ENCODE assay signal across 8 cellular contexts in the genomic region with DNA sequence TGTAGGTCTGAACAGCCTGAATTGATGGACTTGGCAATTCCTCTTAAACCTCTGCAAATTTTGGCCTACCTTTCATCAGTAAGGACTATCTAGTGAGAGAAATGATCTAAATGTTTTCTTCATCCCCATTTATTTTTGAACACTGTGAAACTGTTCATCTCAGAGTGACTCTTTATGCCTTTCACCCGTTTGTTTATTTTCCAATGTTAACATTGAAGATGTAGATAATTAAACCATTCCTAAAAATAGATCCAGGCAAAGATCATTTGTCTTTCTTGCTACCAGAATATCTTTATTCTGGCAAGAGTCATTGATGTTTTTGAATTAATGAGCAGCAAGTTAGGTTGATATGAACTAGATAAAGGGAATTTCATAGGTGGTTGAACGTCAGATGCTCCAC. TPM values are rescaled to one million over a fixed set of nuclear protein-coding genes. Genes with fewer than 3 reads are reported as not detected.
DNase-seq lines count a peak whose midpoint lies in the region; ATAC-seq and TF ChIP-seq lines count a peak whose summit lies in the region.

No MANE protein-coding gene starts in this region.

- no peaks in the 10 kb centered on the region for H3K9me3 ChIP-seq in CD4-positive, alpha-beta T cell (ENCODE audit: control insufficient read depth, low read length)
- no peaks in the 10 kb centered on the region for H3K9me3 ChIP-seq in PC-3 (ENCODE audit: low read length)
- H3K9me3 ChIP-seq in ovary: no peaks in the 10 kb centered on the region

- H3K27ac Mint-ChIP-seq in CD4-positive, alpha-beta T cell: no peak overlapping the region
- no peak overlapping the region for H3K27ac Mint-ChIP-seq in endothelial cell (ENCODE audit: unreplicated experiment)

- WGBS in ovary, 3 donors: 55 to 61% (median 57%) methylated on average over 2 of the region's 2 CpGs

- H3K9me2 ChIP-seq in PC-3 (replicated peaks; ENCODE audit: low read length): no peaks in the 10 kb centered on the region

- H3K4me1 ChIP-seq in PC-3 (ENCODE audit: insufficient read depth, low read length) (peaks cover 59% of the 10 kb centered on the region), ovary (ENCODE audit: insufficient read depth) (peaks cover 3% of the 10 kb centered on the region)

- H3K9ac ChIP-seq in PC-3 (ENCODE audit: low read length): peak overlapping the region; percentile 18

- no TSS peak for BruUV-seq in PC-3 (replicated peaks; lab: Mats Ljungman, UMichigan)

- peaks cover 79% of the 10 kb centered on the region for H3K79me2 ChIP-seq in PC-3 (ENCODE audit: low read length)

- H3K27me3 ChIP-seq in CD4-positive, alpha-beta T cell (ENCODE audit: control insufficient read depth, insufficient read depth, low read length): no peaks in the 10 kb centered on the region
- no peaks in the 10 kb centered on the region for H3K27me3 ChIP-seq in PC-3 (ENCODE audit: low read length)
- no peaks in the 10 kb centered on the region for H3K27me3 ChIP-seq in ovary

- H3K4me2 ChIP-seq in PC-3 (ENCODE audit: low read length): peak overlapping the region; percentile 88

- CTCF ChIA-PET in CD4-positive, alpha-beta T cell (lab: Charles Lee): interaction anchor here (1.2 to 2.1 kb wide), 2 partner anchors 14 to 275 kb away, joined by 3 to 6 read pairs; a partner anchor contains a TSS
- CTCF ChIA-PET in PC-3 (lab: Charles Lee) (no interaction called here), RWPE1 (lab: Yijun Ruan, JAX) (interaction anchor here (0.6 to 1.3 kb wide), 4 partner anchors 34 to 155 kb away, joined by 3 to 7 read pairs (median 4); no protein-coding TSS in a partner anchor)

- H3K4me3 ChIP-seq in PC-3 (ENCODE audit: low read length) (peak overlapping the region; percentile 90), ovary (peak overlapping the region; percentile 35)

- peaks cover 7% of the 10 kb centered on the region for H3K36me3 Mint-ChIP-seq in CD4-positive, alpha-beta T cell (ENCODE audit: low read depth)
- H3K36me3 Mint-ChIP-seq in endothelial cell (ENCODE audit: low read depth, unreplicated experiment): no peaks in the 10 kb centered on the region

- intact Hi-C loops in CD4-positive, alpha-beta T cell (cut with DNase I, micrococcal nuclease): no loop called here
- intact Hi-C loops in PC-3 (cut with micrococcal nuclease): no loop called here
- intact Hi-C loops in ovary (cut with DNase I): no loop called here

- no peaks in the 10 kb centered on the region for H3K27me3 Mint-ChIP-seq in CD4-positive, alpha-beta T cell
- peaks cover 8% of the 10 kb centered on the region for H3K27me3 Mint-ChIP-seq in endothelial cell (ENCODE audit: unreplicated experiment)

- H3F3A ChIP-seq in PC-3 (ENCODE audit: low read length, unreplicated experiment): no peaks in the 10 kb centered on the region

- TF ChIP-seq EP300 in ovary (IDR thresholded peaks at IDR 0.05): no peak

- ATAC-seq in CD4-positive, alpha-beta T cell (ENCODE audit: poor library complexity): no peak
- no peak for ATAC-seq in PC-3

- no peaks in the 10 kb centered on the region for H3K9me3 Mint-ChIP-seq in CD4-positive, alpha-beta T cell
- no peaks in the 10 kb centered on the region for H3K9me3 Mint-ChIP-seq in endothelial cell (ENCODE audit: unreplicated experiment)

- H3K36me3 ChIP-seq in PC-3 (ENCODE audit: low read depth, low read length): no peaks in the 10 kb centered on the region
- H3K36me3 ChIP-seq in ovary: no peaks in the 10 kb centered on the region

- no peak overlapping the region for H2AFZ ChIP-seq in PC-3 (ENCODE audit: low read length)

- H4K20me1 ChIP-seq in PC-3 (ENCODE audit: low read length): no peaks in the 10 kb centered on the region

- no peak for TF ChIP-seq CTCF in CD4-positive, alpha-beta T cell (IDR thresholded peaks at IDR 0.05)
- TF ChIP-seq CTCF in PC-3 (conservative IDR thresholded peaks at IDR 0.05; ENCODE audit: low read depth, low read length): no peak
- TF ChIP-seq CTCF in endothelial cell (IDR thresholded peaks at IDR 0.05; ENCODE audit: unreplicated experiment): no peak
- TF ChIP-seq CTCF in ovary (IDR thresholded peaks at IDR 0.05): no peak
- no peak for TF ChIP-seq CTCF in RWPE1 (conservative IDR thresholded peaks at IDR 0.05; ENCODE audit: low read depth)
- TF ChIP-seq CTCF in GM13977 (IDR thresholded peaks at IDR 0.05; ENCODE audit: extremely low read depth, insufficient read depth, missing control alignments): no peak

- no peak for TF ChIP-seq POLR2A in ovary (IDR thresholded peaks at IDR 0.05)

- POLR2A ChIA-PET in CD4-positive, alpha-beta T cell (lab: Charles Lee): interaction anchor here (1.0 to 3.5 kb wide), 2 partner anchors 26 to 34 kb away, joined by 4 to 23 read pairs; no protein-coding TSS in a partner anchor
- POLR2A ChIA-PET in PC-3 (lab: Charles Lee; ENCODE audit: unreplicated experiment) (interaction anchor here (0.6 kb wide), 2 partner anchors 53 to 194 kb away, joined by 5 to 16 read pairs; no protein-coding TSS in a partner anchor), RWPE1 (lab: Yijun Ruan, JAX; ENCODE audit: low non-redundant PET) (no interaction called here)

- peak overlapping the region; percentile 52 for H3K4me3 Mint-ChIP-seq in CD4-positive, alpha-beta T cell
- peak overlapping the region; percentile 70 for H3K4me3 Mint-ChIP-seq in endothelial cell (ENCODE audit: unreplicated experiment)

- in situ Hi-C loops in GM13977 (cut with MboI; ENCODE audit: low pct_unique_long_range_greater_than_20kb, low sequenced_read_pairs, unreplicated experiment): no loop called here

- peaks cover 91% of the 10 kb centered on the region for H3K4me1 Mint-ChIP-seq in CD4-positive, alpha-beta T cell (ENCODE audit: low read depth)
- peaks cover 28% of the 10 kb centered on the region for H3K4me1 Mint-ChIP-seq in endothelial cell (ENCODE audit: unreplicated experiment)

- H3K27ac ChIP-seq in CD4-positive, alpha-beta T cell (ENCODE audit: low read depth, low read length): no peak overlapping the region
- H3K27ac ChIP-seq in PC-3 (ENCODE audit: low read length): peak overlapping the region; percentile 1; the same call in 1 of the 2 replicates
- H3K27ac ChIP-seq in ovary: no peak overlapping the region
- no peak overlapping the region for H3K27ac ChIP-seq in RWPE1

- DNase-seq in CD4-positive, alpha-beta T cell: no peak
- DNase-seq in PC-3 (no peak), endothelial cell (ENCODE audit: low spot score) (no peak), ovary (no peak), NCI-H1092 (lab: John Stamatoyannopoulos, UW) (no peak), NCI-H2171 treated with DMSO at 0.1 percent for 48 hours (lab: John Stamatoyannopoulos, UW) (no peak), RWPE1 (ENCODE audit: low spot score) (no peak), GM13977 (ENCODE audit: low spot score) (no peak)

RNA-seq across cellular contexts. Expression of a gene that starts 3.2 kb away (rescaled TPM):
- total RNA-seq in CD4-positive, alpha-beta T cell: 10 to 100 TPM; 18.3 to 19.2 TPM
- 26.2 and 37.0 TPM in 2 replicates for total RNA-seq in PC-3 (2014; rRNA removed)
- 19.5 TPM for total RNA-seq in endothelial cell (ENCODE audit: unreplicated experiment)
- 10 to 100 TPM; 14.5 to 50.1 (median 23.2) TPM for total RNA-seq in ovary
- 10 to 100 TPM in 1 of 2 donors, 1 to 10 TPM in 1; 7.2 to 26.0 TPM for polyA plus RNA-seq in ovary
